In the genomic region with DNA sequence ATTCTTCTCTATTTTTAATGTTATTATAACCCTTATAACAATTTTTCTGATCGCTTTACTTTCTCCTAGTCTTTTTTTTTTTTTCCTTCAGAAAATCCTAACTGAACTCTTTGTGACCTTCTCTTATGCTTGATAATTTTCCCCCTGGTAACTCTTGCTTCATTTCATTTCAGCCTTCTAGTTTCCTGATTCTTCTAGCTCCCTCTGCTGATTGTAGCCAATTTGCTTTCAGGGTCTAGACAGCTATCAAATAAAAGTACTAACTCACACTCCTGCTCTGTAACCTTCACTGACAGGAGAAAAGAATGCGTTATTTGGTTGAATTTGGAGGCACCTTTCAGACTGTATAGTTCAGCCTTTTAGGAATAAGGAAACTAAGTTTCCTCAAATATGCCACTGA, we compare ENCODE assay signal across 1 cellular context.
TF ChIP-seq lines count a peak whose summit lies in the region.

No MANE protein-coding gene starts in this region.

TF ChIP-seq in WTC11, 78 proteins besides CTCF, POLR2A, EP300 and RAD21 (continued from another document):
- TF ChIP-seq, protein P1, sequence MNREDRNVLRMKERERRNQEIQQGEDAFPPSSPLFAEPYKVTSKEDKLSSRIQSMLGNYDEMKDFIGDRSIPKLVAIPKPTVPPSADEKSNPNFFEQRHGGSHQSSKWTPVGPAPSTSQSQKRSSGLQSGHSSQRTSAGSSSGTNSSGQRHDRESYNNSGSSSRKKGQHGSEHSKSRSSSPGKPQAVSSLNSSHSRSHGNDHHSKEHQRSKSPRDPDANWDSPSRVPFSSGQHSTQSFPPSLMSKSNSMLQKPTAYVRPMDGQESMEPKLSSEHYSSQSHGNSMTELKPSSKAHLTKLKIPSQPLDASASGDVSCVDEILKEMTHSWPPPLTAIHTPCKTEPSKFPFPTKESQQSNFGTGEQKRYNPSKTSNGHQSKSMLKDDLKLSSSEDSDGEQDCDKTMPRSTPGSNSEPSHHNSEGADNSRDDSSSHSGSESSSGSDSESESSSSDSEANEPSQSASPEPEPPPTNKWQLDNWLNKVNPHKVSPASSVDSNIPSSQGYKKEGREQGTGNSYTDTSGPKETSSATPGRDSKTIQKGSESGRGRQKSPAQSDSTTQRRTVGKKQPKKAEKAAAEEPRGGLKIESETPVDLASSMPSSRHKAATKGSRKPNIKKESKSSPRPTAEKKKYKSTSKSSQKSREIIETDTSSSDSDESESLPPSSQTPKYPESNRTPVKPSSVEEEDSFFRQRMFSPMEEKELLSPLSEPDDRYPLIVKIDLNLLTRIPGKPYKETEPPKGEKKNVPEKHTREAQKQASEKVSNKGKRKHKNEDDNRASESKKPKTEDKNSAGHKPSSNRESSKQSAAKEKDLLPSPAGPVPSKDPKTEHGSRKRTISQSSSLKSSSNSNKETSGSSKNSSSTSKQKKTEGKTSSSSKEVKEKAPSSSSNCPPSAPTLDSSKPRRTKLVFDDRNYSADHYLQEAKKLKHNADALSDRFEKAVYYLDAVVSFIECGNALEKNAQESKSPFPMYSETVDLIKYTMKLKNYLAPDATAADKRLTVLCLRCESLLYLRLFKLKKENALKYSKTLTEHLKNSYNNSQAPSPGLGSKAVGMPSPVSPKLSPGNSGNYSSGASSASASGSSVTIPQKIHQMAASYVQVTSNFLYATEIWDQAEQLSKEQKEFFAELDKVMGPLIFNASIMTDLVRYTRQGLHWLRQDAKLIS (CRISPR knock-in tag; IDR thresholded peaks at IDR 0.05; ENCODE audit: borderline replicate concordance), result no peak
- TF ChIP-seq, protein P2, sequence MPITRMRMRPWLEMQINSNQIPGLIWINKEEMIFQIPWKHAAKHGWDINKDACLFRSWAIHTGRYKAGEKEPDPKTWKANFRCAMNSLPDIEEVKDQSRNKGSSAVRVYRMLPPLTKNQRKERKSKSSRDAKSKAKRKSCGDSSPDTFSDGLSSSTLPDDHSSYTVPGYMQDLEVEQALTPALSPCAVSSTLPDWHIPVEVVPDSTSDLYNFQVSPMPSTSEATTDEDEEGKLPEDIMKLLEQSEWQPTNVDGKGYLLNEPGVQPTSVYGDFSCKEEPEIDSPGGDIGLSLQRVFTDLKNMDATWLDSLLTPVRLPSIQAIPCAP (CRISPR knock-in tag; IDR thresholded peaks at IDR 0.05), result no peak
- TF ChIP-seq HMGA2 (CRISPR knock-in tag; IDR thresholded peaks at IDR 0.05) (no peak), MYBL2 (CRISPR knock-in tag; IDR thresholded peaks at IDR 0.05) (no peak)
